In genomic region chr3:72998489-72998888, GRCh38 we compare ENCODE assay signal across 9 cellular contexts. TPM values are rescaled to one million over a fixed set of nuclear protein-coding genes. Genes with fewer than 3 reads are reported as not detected.
DNase-seq lines count a peak whose midpoint lies in the region; ATAC-seq and TF ChIP-seq lines count a peak whose summit lies in the region.
"Had no signal": no experiment of that assay in that cellular context is flagged by ENCODE, and none has a peak within 500 bp of the region (broad histone marks: within the 10 kb centered on the region; RNA-seq: fewer than 3 reads in every experiment).

No MANE protein-coding gene starts in this region.

- 17% methylated on average over 4 of the region's 4 CpGs for WGBS in liver

- peaks cover 0 to 11% (median 3%) of the 10 kb centered on the region in 4 donors for H3K36me3 ChIP-seq in liver (ENCODE audit: control insufficient read depth in 4 of 4, insufficient read depth in 3 of 4, low read depth in 1 of 4, low read length in 3 of 4)
- H3K36me3 ChIP-seq in tibial artery: peaks cover 0 to 18% (median 0%) of the 10 kb centered on the region in 3 donors

- H3K27me3 ChIP-seq in liver (ENCODE audit: control insufficient read depth in 4 of 4, insufficient read depth in 4 of 4, low read length in 3 of 4) (no peaks in the 10 kb centered on the region), tibial artery (no peaks in the 10 kb centered on the region)

- TF ChIP-seq CTCF in liver (IDR thresholded peaks at IDR 0.05; ENCODE audit: low read depth, low read length, missing input control): no peak
- TF ChIP-seq CTCF in tibial artery (IDR thresholded peaks at IDR 0.05): no peak
- TF ChIP-seq CTCF in GM13976 (IDR thresholded peaks at IDR 0.05; ENCODE audit: borderline replicate concordance, control extremely low read depth, extremely low read depth, insufficient read depth, missing control alignments): no peak

- peak overlapping the region; percentile 18 to 45 (median 34) for H3K4me3 ChIP-seq in liver (ENCODE audit: low read depth in 1 of 3, low read length in 3 of 3)
- peak overlapping the region; percentile 89 to 92 for H3K4me3 ChIP-seq in tibial artery

- peaks cover 55% of the 10 kb centered on the region for H3K4me1 Mint-ChIP-seq in activated T-cell treated with anti-CD3 and anti-CD28 coated beads, Interleukin-2, amount 50 U/mL, for 72 hours (ENCODE audit: low read depth)

- peaks cover 16 to 38% of the 10 kb centered on the region in 2 donors for H3K36me3 Mint-ChIP-seq in activated T-cell treated with anti-CD3 and anti-CD28 coated beads, Interleukin-2, amount 50 U/mL, for 72 hours (ENCODE audit: insufficient read depth in 2 of 2)

- peak overlapping the region; percentile 66 for H3K27ac Mint-ChIP-seq in activated T-cell treated with anti-CD3 and anti-CD28 coated beads, Interleukin-2, amount 50 U/mL, for 72 hours

- H3K9me3 ChIP-seq in liver (ENCODE audit: control insufficient read depth in 4 of 4, low read length in 3 of 4): no peaks in the 10 kb centered on the region
- no peaks in the 10 kb centered on the region for H3K9me3 ChIP-seq in tibial artery

- H3K9me3 Mint-ChIP-seq in activated T-cell treated with anti-CD3 and anti-CD28 coated beads, Interleukin-2, amount 50 U/mL, for 72 hours: no peaks in the 10 kb centered on the region

- DNase-seq in activated T-cell treated with anti-CD3 and anti-CD28 coated beads, Interleukin-2, amount 50 U/mL, for 72 hours: no peak
- DNase-seq in activated T-cell treated with anti-CD3 and anti-CD28 coated beads, Interleukin-2, amount 50 U/mL, for 48 hours: no peak
- DNase-seq in astrocyte of the hippocampus (ENCODE audit: low read depth, low spot score) (peak; percentile 9), tibial artery (no peak), OCI-M1 (lab: John Stamatoyannopoulos, UW) (no peak), GM13976 (ENCODE audit: low spot score) (no peak)
- DNase-seq: stimulated activated CD4-positive, alpha-beta T cell treated with anti-CD3 and anti-CD28 coated beads, Interleukin-2, amount 100 ng/mL, for 48 hours had no signal

- H3K4me3 Mint-ChIP-seq in activated T-cell treated with anti-CD3 and anti-CD28 coated beads, Interleukin-2, amount 50 U/mL, for 72 hours: peak overlapping the region; percentile 88 to 92

- H3K27ac ChIP-seq in liver (ENCODE audit: low read depth in 1 of 2, low read length in 2 of 2): peak overlapping the region; percentile 3 to 31
- H3K27ac ChIP-seq in tibial artery: peak overlapping the region in 1 of 2 donors; percentile 98

- no peaks in the 10 kb centered on the region for H3K27me3 Mint-ChIP-seq in activated T-cell treated with anti-CD3 and anti-CD28 coated beads, Interleukin-2, amount 50 U/mL, for 72 hours (ENCODE audit: low read depth)

- H3K9ac ChIP-seq in liver (ENCODE audit: low read depth in 1 of 2, low read length in 2 of 2): peak overlapping the region; percentile 16 to 87

- ATAC-seq in activated T-cell treated with anti-CD3 and anti-CD28 coated beads, Interleukin-2, amount 50 U/mL, for 72 hours (replicated peaks in 1 of 2): no peak
- no peak for ATAC-seq in GM21360 (IDR thresholded peaks at IDR 0.05; ENCODE audit: unreplicated experiment)

- H3K4me1 ChIP-seq in liver (ENCODE audit: control insufficient read depth in 4 of 4, insufficient read depth in 4 of 4, low read length in 3 of 4) (peaks cover 0 to 47% (median 41%) of the 10 kb centered on the region in 4 donors), tibial artery (peaks cover 0 to 63% (median 28%) of the 10 kb centered on the region in 4 donors)

- TF ChIP-seq RAD21 in liver (IDR thresholded peaks at IDR 0.05): no peak

- intact Hi-C loops in tibial artery (cut with DNase I; ENCODE audit: low total_unique reads): loop anchor here (10.0 kb wide), 1 partner anchor 46 kb away; no protein-coding TSS in a partner anchor

- in situ Hi-C loops in GM13976 (cut with MboI; ENCODE audit: low sequenced_read_pairs, unreplicated experiment): no loop called here

TF ChIP-seq in liver, 16 proteins besides CTCF, POLR2A, EP300 and RAD21:
- no peak for TF ChIP-seq JUND (IDR thresholded peaks at IDR 0.05)
- no peak for TF ChIP-seq MAX (IDR thresholded peaks at IDR 0.05)
- no peak for TF ChIP-seq TAF1 (conservative IDR thresholded peaks at IDR 0.05)
- no peak for TF ChIP-seq RXRA (IDR thresholded peaks at IDR 0.05)
- no peak for TF ChIP-seq FOXA1 (IDR thresholded peaks at IDR 0.05)
- TF ChIP-seq NR2F2 (IDR thresholded peaks at IDR 0.05): no peak
- no peak for TF ChIP-seq YY1 (IDR thresholded peaks at IDR 0.05)
- no peak for TF ChIP-seq FOXA2 (IDR thresholded peaks at IDR 0.05)
- no peak for TF ChIP-seq SP1 (IDR thresholded peaks at IDR 0.05)
- TF ChIP-seq, protein P1, sequence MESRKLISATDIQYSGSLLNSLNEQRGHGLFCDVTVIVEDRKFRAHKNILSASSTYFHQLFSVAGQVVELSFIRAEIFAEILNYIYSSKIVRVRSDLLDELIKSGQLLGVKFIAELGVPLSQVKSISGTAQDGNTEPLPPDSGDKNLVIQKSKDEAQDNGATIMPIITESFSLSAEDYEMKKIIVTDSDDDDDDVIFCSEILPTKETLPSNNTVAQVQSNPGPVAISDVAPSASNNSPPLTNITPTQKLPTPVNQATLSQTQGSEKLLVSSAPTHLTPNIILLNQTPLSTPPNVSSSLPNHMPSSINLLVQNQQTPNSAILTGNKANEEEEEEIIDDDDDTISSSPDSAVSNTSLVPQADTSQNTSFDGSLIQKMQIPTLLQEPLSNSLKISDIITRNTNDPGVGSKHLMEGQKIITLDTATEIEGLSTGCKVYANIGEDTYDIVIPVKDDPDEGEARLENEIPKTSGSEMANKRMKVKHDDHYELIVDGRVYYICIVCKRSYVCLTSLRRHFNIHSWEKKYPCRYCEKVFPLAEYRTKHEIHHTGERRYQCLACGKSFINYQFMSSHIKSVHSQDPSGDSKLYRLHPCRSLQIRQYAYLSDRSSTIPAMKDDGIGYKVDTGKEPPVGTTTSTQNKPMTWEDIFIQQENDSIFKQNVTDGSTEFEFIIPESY (IDR thresholded peaks at IDR 0.05): no peak
TF ChIP-seq in liver: peak in this region for 0.

RNA-seq across cellular contexts. Expression of gene PPP4R2, which starts 1.9 kb away (rescaled TPM):
- 100 to 1,000 TPM in 1 of 2 donors, 10 to 100 TPM in 1; 99.5 to 101 TPM for total RNA-seq in activated T-cell treated with anti-CD3 and anti-CD28 coated beads, Interleukin-2, amount 50 U/mL, for 72 hours
- total RNA-seq in liver: 10 to 100 TPM; 32.9 to 35.9 TPM
- polyA plus RNA-seq in liver: 10 to 100 TPM; 12.2 to 34.5 TPM
